In genomic region chr15:76460347-76460746, GRCh38 we compare ENCODE assay signal across 38 cellular contexts.
"Had no signal": no experiment of that assay in that cellular context is flagged by ENCODE, and none has a peak within 500 bp of the region (broad histone marks: within the 10 kb centered on the region; RNA-seq: fewer than 3 reads in every experiment).

No MANE protein-coding gene starts in this region.

- H3K27ac Mint-ChIP-seq: activated B cell treated with CpG ODN at 0.5 μM for 24 hours; activated CD4-positive, alpha-beta memory T cell treated with anti-CD3 and anti-CD28 coated beads for 36 hours; activated CD4-positive, alpha-beta T cell treated with anti-CD3 and anti-CD28 coated beads, Interleukin-2, amount 10 ng/mL, durations not matched to agents 24 days and 14 days; activated CD8-positive, alpha-beta T cell treated with anti-CD3 and anti-CD28 coated beads for 36 hours; activated naive CD4-positive, alpha-beta T cell treated with anti-CD3 and anti-CD28 coated beads for 36 hours; activated naive CD8-positive, alpha-beta T cell treated with anti-CD3 and anti-CD28 coated beads for 36 hours; activated T-cell treated with anti-CD3 and anti-CD28 coated beads, Interleukin-2, amount 50 U/mL, for 72 hours; activated T-helper 1 cell treated with anti-CD3 and anti-CD28 coated beads, Interleukin-12 subunit alpha, Interleukin-12 subunit beta, Interleukin-2, Interleukin-4 antibody, amounts not matched to agents 30 ng/mL and 10 ng/mL and 1 ng/mL, durations not matched to agents 14 hours and 24 hours and 36 hours; activated T-helper 17 cell treated with anti-CD3 and anti-CD28 coated beads, Interleukin-2, amount 50 U/mL, for 72 hours; brain; T-helper 1 cell treated with Interleukin-12 subunit alpha and Interleukin-12 subunit beta and Interleukin-4 antibody, amounts not matched to agents 30 μg/mL and 1 μg/mL, for 36 hours; T-helper 2 cell treated with Interferon-gamma antibody and Interleukin-4, amounts not matched to agents 5 μg/mL and 100 μg/mL, for 36 hours had no signal

- H3K27ac ChIP-seq: adrenal gland, cardiac muscle cell, VCaP had no signal

- H3K4me3 Mint-ChIP-seq: activated B cell treated with CpG ODN at 0.5 μM for 24 hours; activated CD4-positive, alpha-beta memory T cell treated with anti-CD3 and anti-CD28 coated beads for 36 hours; activated CD4-positive, alpha-beta T cell treated with anti-CD3 and anti-CD28 coated beads, Interleukin-2, amount 10 ng/mL, durations not matched to agents 24 days and 14 days; activated CD8-positive, alpha-beta T cell treated with anti-CD3 and anti-CD28 coated beads for 36 hours; activated naive CD4-positive, alpha-beta T cell treated with anti-CD3 and anti-CD28 coated beads for 36 hours; activated naive CD8-positive, alpha-beta T cell treated with anti-CD3 and anti-CD28 coated beads for 36 hours; activated T-cell treated with anti-CD3 and anti-CD28 coated beads, Interleukin-2, amount 50 U/mL, for 4 hours; activated T-cell treated with anti-CD3 and anti-CD28 coated beads, Interleukin-2, amount 50 U/mL, for 72 hours; activated T-helper 1 cell treated with anti-CD3 and anti-CD28 coated beads, Interleukin-12 subunit alpha, Interleukin-12 subunit beta, Interleukin-2, Interleukin-4 antibody, amounts not matched to agents 30 ng/mL and 10 ng/mL and 1 ng/mL, durations not matched to agents 14 hours and 24 hours and 36 hours; activated T-helper 17 cell treated with anti-CD3 and anti-CD28 coated beads, Interleukin-2, amount 50 U/mL, for 72 hours; brain; central memory CD8-positive, alpha-beta T cell; T-helper 1 cell treated with Interleukin-12 subunit alpha and Interleukin-12 subunit beta and Interleukin-4 antibody, amounts not matched to agents 30 μg/mL and 1 μg/mL, for 36 hours; T-helper 2 cell treated with Interferon-gamma antibody and Interleukin-4, amounts not matched to agents 5 μg/mL and 100 μg/mL, for 36 hours had no signal

- H3K36me3 ChIP-seq: adrenal gland, cardiac muscle cell had no signal

- FAIRE-seq: bronchial epithelial cell, TTC549 had no signal

- H3K4me1 ChIP-seq: adrenal gland had no signal

- DNase-seq: activated B cell treated with CpG ODN at 0.5 μM for 24 hours; activated CD4-positive, alpha-beta memory T cell treated with anti-CD3 and anti-CD28 coated beads for 36 hours; activated CD4-positive, alpha-beta T cell treated with anti-CD3 and anti-CD28 coated beads for 4 hours; activated CD4-positive, alpha-beta T cell treated with anti-CD3 and anti-CD28 coated beads, Interleukin-2, amount 10 ng/mL, durations not matched to agents 24 days and 14 days; activated CD4-positive, alpha-beta T cell treated with anti-CD3 and anti-CD28 coated beads, Interleukin-2, amount 50 U/mL, for 1 hour; activated CD4-positive, alpha-beta T cell treated with anti-CD3 and anti-CD28 coated beads, Interleukin-2, amount 50 U/mL, for 4 hours; activated CD4-positive, CD25-positive, alpha-beta regulatory T cell treated with anti-CD3 and anti-CD28 coated beads, Interleukin-2, amount 50 U/mL, for 72 hours; activated CD8-positive, alpha-beta memory T cell treated with anti-CD3 and anti-CD28 coated beads, Interleukin-2, amount 50 U/mL, for 4 hours; activated CD8-positive, alpha-beta T cell treated with anti-CD3 and anti-CD28 coated beads for 36 hours; activated effector memory CD4-positive, alpha-beta T cell treated with anti-CD3 and anti-CD28 coated beads, Interleukin-2, amount 50 U/mL, for 16 hours; activated gamma-delta T cell treated with Interleukin-2 at 50 U/mL for 16 hours; activated naive CD4-positive, alpha-beta T cell; activated naive CD4-positive, alpha-beta T cell treated with anti-CD3 and anti-CD28 coated beads for 36 hours; activated naive CD4-positive, alpha-beta T cell treated with anti-CD3 and anti-CD28 coated beads, Interleukin-2, amount 50 U/mL, for 16 hours; activated naive CD8-positive, alpha-beta T cell treated with anti-CD3 and anti-CD28 coated beads for 36 hours; activated T-cell treated with anti-CD3 and anti-CD28 coated beads for 4 hours; activated T-cell treated with anti-CD3 and anti-CD28 coated beads, Interleukin-2, amount 50 U/mL, for 1 hour; activated T-cell treated with anti-CD3 and anti-CD28 coated beads, Interleukin-2, amount 50 U/mL, for 4 hours; activated T-cell treated with anti-CD3 and anti-CD28 coated beads, Interleukin-2, amount 50 U/mL, for 72 hours; adrenal gland; amniotic stem cell; aorta; caudate nucleus; cerebellar nuclear complex; T-helper 1 cell; T-helper 2 cell; T-helper 9 cell had no signal

- H3K9me3 ChIP-seq: adrenal gland had no signal

- H3K4me1 Mint-ChIP-seq: activated B cell treated with CpG ODN at 0.5 μM for 24 hours; activated CD4-positive, alpha-beta T cell treated with anti-CD3 and anti-CD28 coated beads, Interleukin-2, amount 10 ng/mL, durations not matched to agents 24 days and 14 days; activated naive CD8-positive, alpha-beta T cell treated with anti-CD3 and anti-CD28 coated beads for 36 hours; activated T-helper 17 cell treated with anti-CD3 and anti-CD28 coated beads, Interleukin-2, amount 50 U/mL, for 72 hours; brain; central memory CD8-positive, alpha-beta T cell had no signal

- H3K27me3 Mint-ChIP-seq: activated B cell treated with CpG ODN at 0.5 μM for 24 hours; activated CD4-positive, alpha-beta memory T cell treated with anti-CD3 and anti-CD28 coated beads for 36 hours; activated CD4-positive, alpha-beta T cell treated with anti-CD3 and anti-CD28 coated beads, Interleukin-2, amount 10 ng/mL, durations not matched to agents 24 days and 14 days; activated CD8-positive, alpha-beta T cell treated with anti-CD3 and anti-CD28 coated beads for 36 hours; activated naive CD8-positive, alpha-beta T cell treated with anti-CD3 and anti-CD28 coated beads for 36 hours; activated T-helper 17 cell treated with anti-CD3 and anti-CD28 coated beads, Interleukin-2, amount 50 U/mL, for 72 hours; brain; central memory CD8-positive, alpha-beta T cell had no signal

- H3K4me3 ChIP-seq: adrenal gland, cardiac muscle cell had no signal

- ATAC-seq: activated CD8-positive, alpha-beta T cell treated with anti-CD3 and anti-CD28 coated beads for 36 hours; activated naive CD4-positive, alpha-beta T cell treated with anti-CD3 and anti-CD28 coated beads, Interleukin-2, amount 50 U/mL, for 72 hours; activated T-cell treated with anti-CD3 and anti-CD28 coated beads, Interleukin-2, amount 50 U/mL, for 4 hours; activated T-cell treated with anti-CD3 and anti-CD28 coated beads, Interleukin-2, amount 50 U/mL, for 72 hours; activated T-helper 17 cell treated with anti-CD3 and anti-CD28 coated beads, Interleukin-2, amount 50 U/mL, for 72 hours had no signal

- H3K9me3 Mint-ChIP-seq: activated CD4-positive, alpha-beta T cell treated with anti-CD3 and anti-CD28 coated beads, Interleukin-2, amount 10 ng/mL, durations not matched to agents 24 days and 14 days; activated CD8-positive, alpha-beta T cell treated with anti-CD3 and anti-CD28 coated beads for 36 hours; activated naive CD4-positive, alpha-beta T cell treated with anti-CD3 and anti-CD28 coated beads, Interleukin-2, amount 50 U/mL, for 72 hours; activated naive CD8-positive, alpha-beta T cell treated with anti-CD3 and anti-CD28 coated beads for 36 hours; activated T-cell treated with anti-CD3 and anti-CD28 coated beads, Interleukin-2, amount 50 U/mL, for 4 hours; activated T-cell treated with anti-CD3 and anti-CD28 coated beads, Interleukin-2, amount 50 U/mL, for 72 hours; activated T-helper 17 cell treated with anti-CD3 and anti-CD28 coated beads, Interleukin-2, amount 50 U/mL, for 72 hours; central memory CD8-positive, alpha-beta T cell had no signal

- H3K27me3 ChIP-seq: adrenal gland, cardiac muscle cell had no signal
